ENCODE assay signal across 20 cellular contexts in genomic region chr6:14498748-14499147, GRCh38.
DNase-seq lines count a peak whose midpoint lies in the region; ATAC-seq and TF ChIP-seq lines count a peak whose summit lies in the region.
"Had no signal": no experiment of that assay in that cellular context is flagged by ENCODE, and none has a peak within 500 bp of the region (broad histone marks: within the 10 kb centered on the region; RNA-seq: fewer than 3 reads in every experiment).

No MANE protein-coding gene starts in this region.

- CTCF ChIA-PET in RWPE1 (lab: Yijun Ruan, JAX): interaction anchor here (0.6 kb wide), 1 partner anchor 138 kb away, joined by 3 read pairs; no protein-coding TSS in a partner anchor

- peaks cover 5% of the 10 kb centered on the region for H3K4me1 Mint-ChIP-seq in glutamatergic neuron (ENCODE audit: low read depth, unreplicated experiment)
- H3K4me1 Mint-ChIP-seq: B cell; CD4-positive, alpha-beta memory T cell; CD8-positive, alpha-beta memory T cell had no signal

- H3K27ac Mint-ChIP-seq in glutamatergic neuron (ENCODE audit: unreplicated experiment): no peak overlapping the region
- H3K27ac Mint-ChIP-seq: B cell; CD4-positive, alpha-beta memory T cell; CD8-positive, alpha-beta memory T cell had no signal

- H3K9me3 Mint-ChIP-seq in glutamatergic neuron (ENCODE audit: unreplicated experiment): peaks cover 9% of the 10 kb centered on the region

- ATAC-seq in HG03025 (IDR thresholded peaks at IDR 0.05; ENCODE audit: low FRiP score, unreplicated experiment): no peak

- peaks cover 7% of the 10 kb centered on the region for H3K36me3 Mint-ChIP-seq in glutamatergic neuron (ENCODE audit: unreplicated experiment)
- H3K36me3 Mint-ChIP-seq: CD4-positive, alpha-beta memory T cell had no signal

- peak overlapping the region; percentile 15 for H3K4me3 Mint-ChIP-seq in glutamatergic neuron (ENCODE audit: unreplicated experiment)
- H3K4me3 Mint-ChIP-seq: B cell; CD4-positive, alpha-beta memory T cell; CD8-positive, alpha-beta memory T cell had no signal

- peak overlapping the region; percentile 25; the same call in 1 of the 2 replicates for H3K27ac ChIP-seq in RWPE1
- H3K27ac ChIP-seq: BLaER1 treated with 17β-estradiol and CSF1 and Interleukin-3, amounts not matched to agents 10 nM and 100 nM; C4-2B had no signal

- intact Hi-C loops in head of caudate nucleus (cut with DNase I): no loop called here

- POLR2A ChIA-PET in RWPE1 (lab: Yijun Ruan, JAX; ENCODE audit: low non-redundant PET): no interaction called here

- no peak for DNase-seq in RWPE1 (ENCODE audit: low spot score)
- DNase-seq in glutamatergic neuron: no peak
- DNase-seq in GM03348 (ENCODE audit: low spot score): no peak
- no peak for DNase-seq in head of caudate nucleus
- DNase-seq: 8988T; AML-193; CD4-positive, alpha-beta memory T cell; CD8-positive, alpha-beta memory T cell; COR-L47; DMS 273 treated with DMSO at 0.1 percent for 48 hours; DMS153; DMS53; DMS79; DND-41; EL; GDM1 had no signal

- peaks cover 1% of the 10 kb centered on the region for H3K27me3 Mint-ChIP-seq in glutamatergic neuron (ENCODE audit: unreplicated experiment)
- H3K27me3 Mint-ChIP-seq: B cell; CD4-positive, alpha-beta memory T cell had no signal

- TF ChIP-seq CTCF in RWPE1 (conservative IDR thresholded peaks at IDR 0.05; ENCODE audit: low read depth): no peak
- no peak for TF ChIP-seq CTCF in glutamatergic neuron (IDR thresholded peaks at IDR 0.05; ENCODE audit: partially characterized antibody, unreplicated experiment)
